Comparison of ENCODE assay signal across 11 cellular contexts in the genomic region with DNA sequence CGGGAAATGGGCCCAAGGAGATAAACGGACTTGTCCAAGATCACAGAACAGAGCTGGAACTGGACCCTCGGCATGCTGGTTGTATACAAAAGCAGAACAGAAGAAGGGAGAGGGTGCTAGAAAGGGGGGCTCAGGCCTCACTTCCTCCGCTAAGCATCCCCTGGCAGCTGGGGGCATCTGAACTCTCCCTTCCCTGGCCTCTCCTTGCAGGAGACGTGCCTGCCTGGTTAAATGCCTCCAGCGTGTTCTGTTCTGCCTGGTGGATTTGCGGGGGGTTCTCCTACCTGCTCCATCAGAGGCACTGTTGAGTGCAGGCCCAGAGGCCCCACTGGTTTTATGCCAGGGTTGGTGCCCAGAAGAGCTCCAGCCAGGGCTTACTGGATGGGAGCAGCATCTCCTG.
A peak's percentile ranks its signal among the peaks of the same experiment; 100 is the strongest.
DNase-seq lines count a peak whose midpoint lies in the region; ATAC-seq, FAIRE-seq and TF ChIP-seq lines count a peak whose summit lies in the region.
"Had no signal": no experiment of that assay in that cellular context is flagged by ENCODE, and none has a peak within 500 bp of the region (broad histone marks: within the 10 kb centered on the region; RNA-seq: fewer than 3 reads in every experiment).

No MANE protein-coding gene starts in this region.

- FAIRE-seq in keratinocyte (lab: Jason Lieb, UNC), result no peak

- H3K36me3 ChIP-seq in right atrium auricular region (no peaks in the 10 kb centered on the region), keratinocyte (ENCODE audit: control insufficient read depth in 2 of 2, extremely low read depth in 1 of 2, insufficient read depth in 2 of 2, low read length in 2 of 2) (no peaks in the 10 kb centered on the region), prostate gland (no peaks in the 10 kb centered on the region)

- peak overlapping the region; percentile 93 for H2AFZ ChIP-seq in keratinocyte (ENCODE audit: control insufficient read depth, low read length)

- ATAC-seq in Right ventricle myocardium inferior (no peak), omental fat pad (ENCODE audit: low FRiP score) (no peak)

- peaks cover 0 to 48% of the 10 kb centered on the region in 2 donors for H3K4me1 ChIP-seq in right atrium auricular region
- H3K4me1 ChIP-seq in keratinocyte (ENCODE audit: control insufficient read depth, extremely low read depth, insufficient read depth, low read length), result peaks cover 29% of the 10 kb centered on the region
- H3K4me1 ChIP-seq in prostate gland (replicated peaks), result no peaks in the 10 kb centered on the region

- no peak for TF ChIP-seq CTCF in right atrium auricular region (IDR thresholded peaks at IDR 0.05)
- TF ChIP-seq CTCF in keratinocyte (optimal IDR thresholded peaks at IDR 0.05 in 1 of 3, IDR thresholded peaks at IDR 0.05 in 1 of 3, conservative IDR thresholded peaks at IDR 0.05 in 1 of 3; ENCODE audit: extremely low read depth in 1 of 3, insufficient read depth in 2 of 3, low read length in 3 of 3), result no peak
- TF ChIP-seq CTCF in prostate gland (IDR thresholded peaks at IDR 0.05), result no peak
- no peak for TF ChIP-seq CTCF in omental fat pad (IDR thresholded peaks at IDR 0.05)
- no peak for TF ChIP-seq CTCF in GM20000 (IDR thresholded peaks at IDR 0.05; ENCODE audit: extremely low read depth, missing control alignments)

- H4K20me1 ChIP-seq in keratinocyte (ENCODE audit: control insufficient read depth, extremely low read depth, insufficient read depth, low read length), result no peaks in the 10 kb centered on the region

- TF ChIP-seq POLR2A in prostate gland (IDR thresholded peaks at IDR 0.05), result no peak

- no peaks in the 10 kb centered on the region for H3K27me3 ChIP-seq in right atrium auricular region
- no peaks in the 10 kb centered on the region for H3K27me3 ChIP-seq in keratinocyte (ENCODE audit: control insufficient read depth, extremely low read depth, insufficient read depth, low read length)
- H3K27me3 ChIP-seq in prostate gland (replicated peaks; ENCODE audit: insufficient read depth), result no peaks in the 10 kb centered on the region

- no peaks in the 10 kb centered on the region for H3K9me3 ChIP-seq in right atrium auricular region
- no peaks in the 10 kb centered on the region for H3K9me3 ChIP-seq in keratinocyte (ENCODE audit: control insufficient read depth, low read depth, low read length)
- no peaks in the 10 kb centered on the region for H3K9me3 ChIP-seq in prostate gland

- DNase-seq in right atrium auricular region (ENCODE audit: low spot score) (no peak), Right ventricle myocardium inferior (ENCODE audit: missing footprints) (no peak), keratinocyte (ENCODE audit: low read depth, low spot score) (no peak), prostate gland (ENCODE audit: low spot score) (no peak), T1000 (lab: John Stamatoyannopoulos, UW) (no peak), omental fat pad (ENCODE audit: low spot score) (no peak), GM20000 (ENCODE audit: low spot score) (no peak), posterior cingulate gyrus (no peak)
- DNase-seq: activated CD4-positive, alpha-beta T cell treated with anti-CD3 and anti-CD28 coated beads, Interleukin-2, amount 50 U/mL, for 48 hours; activated naive CD4-positive, alpha-beta T cell treated with anti-CD3 and anti-CD28 coated beads for 36 hours; NCI-H82 had no signal

- 77% methylated on average over 7 of the region's 7 CpGs for WGBS in prostate gland

- intact Hi-C loops in Right ventricle myocardium inferior (cut with DNase I) (loop anchor here (10.0 kb wide), 1 partner anchor 247 kb away; no protein-coding TSS in a partner anchor), prostate gland (cut with DNase I) (no loop called here), posterior cingulate gyrus (cut with DNase I) (loop anchor here (2.0 kb wide), 2 partner anchors 45 to 77 kb away; no protein-coding TSS in a partner anchor)

- dilution Hi-C loops in keratinocyte (cut with MboI; ENCODE audit: extremely low pct_ligation_motif_present, low sequenced_read_pairs), result no loop called here

- no peak overlapping the region for H3K9ac ChIP-seq in keratinocyte (ENCODE audit: control insufficient read depth, extremely low read depth, insufficient read depth, low read length)

- H3K9me1 ChIP-seq in keratinocyte (ENCODE audit: control insufficient read depth, extremely low read depth, insufficient read depth, low read length), result no peaks in the 10 kb centered on the region

- H3K27ac ChIP-seq in right atrium auricular region, result peak overlapping the region; percentile 85 to 90
- H3K27ac ChIP-seq in keratinocyte (ENCODE audit: control insufficient read depth, insufficient read depth, low read length), result no peak overlapping the region
- peak overlapping the region; percentile 69 to 71 for H3K27ac ChIP-seq in prostate gland

- no peak overlapping the region for H3K4me2 ChIP-seq in keratinocyte (ENCODE audit: control insufficient read depth, extremely low read depth, insufficient read depth, low read depth, low read length)

- H3K4me3 ChIP-seq in right atrium auricular region (peak overlapping the region; percentile 51 to 58), keratinocyte (ENCODE audit: control insufficient read depth in 2 of 3, extremely low read depth in 1 of 3, insufficient read depth in 2 of 3, low read depth in 1 of 3, low read length in 3 of 3) (no peak overlapping the region), prostate gland (no peak overlapping the region)

- no peaks in the 10 kb centered on the region for H3K79me2 ChIP-seq in keratinocyte (ENCODE audit: control insufficient read depth, insufficient read depth, low read length)

Comparison
In these comparisons a context has a peak if more than half of its experiments do, and no peak if none do; other contexts are left out.
1. H3K4me3 ChIP-seq: peak in right atrium auricular region (2 of 2); none in keratinocyte (0 of 3) and prostate gland (0 of 2).